13 cellular contexts compared by ENCODE assay signal in genomic region chr22:45328822-45329535, GRCh38. TPM values are rescaled to one million over a fixed set of nuclear protein-coding genes. Genes with fewer than 3 reads are reported as not detected.
DNase-seq lines count a peak whose midpoint lies in the region; ATAC-seq and TF ChIP-seq lines count a peak whose summit lies in the region.
"Had no signal": no experiment of that assay in that cellular context is flagged by ENCODE, and none has a peak within 500 bp of the region (broad histone marks: within the 10 kb centered on the region; RNA-seq: fewer than 3 reads in every experiment).

No MANE protein-coding gene starts in this region.

- H3K9me3 ChIP-seq in Panc1 (ENCODE audit: control insufficient read depth, insufficient read depth, low read depth, low read length) (no peaks in the 10 kb centered on the region), heart left ventricle (no peaks in the 10 kb centered on the region), sigmoid colon (no peaks in the 10 kb centered on the region), OCI-LY7 (ENCODE audit: low read length) (no peaks in the 10 kb centered on the region)

- H3K36me3 ChIP-seq in Panc1 (ENCODE audit: control insufficient read depth, insufficient read depth, low read length) (no peaks in the 10 kb centered on the region), heart left ventricle (peaks cover 0 to 78% (median 51%) of the 10 kb centered on the region in 9 donors), sigmoid colon (peaks cover 6 to 62% (median 18%) of the 10 kb centered on the region in 4 donors), OCI-LY7 (ENCODE audit: insufficient read depth, low read length) (peaks cover 68% of the 10 kb centered on the region)

- 43 to 49% (median 44%) methylated on average over 8 of the region's 8 CpGs for whole genome bisulfite sequencing in heart left ventricle, 4 donors
- WGBS in sigmoid colon, 2 donors = 75 to 79% methylated on average over 8 of the region's 8 CpGs

- H3K27ac Mint-ChIP-seq in activated CD4-positive, alpha-beta T cell treated with anti-CD3 and anti-CD28 coated beads, Interleukin-2, amount 10 ng/mL, durations not matched to agents 24 days and 14 days = peak overlapping the region; percentile 25
- H3K27ac Mint-ChIP-seq: type B pancreatic cell had no signal

- POLR2A ChIA-PET in Panc1 (lab: Charles Lee) = no interaction called here
- POLR2A ChIA-PET in OCI-LY7 (lab: Charles Lee) = no interaction called here

- H3K27me3 Mint-ChIP-seq in activated CD4-positive, alpha-beta T cell treated with anti-CD3 and anti-CD28 coated beads, Interleukin-2, amount 10 ng/mL, durations not matched to agents 24 days and 14 days = no peaks in the 10 kb centered on the region
- H3K27me3 Mint-ChIP-seq: type B pancreatic cell had no signal

- H3K4me3 Mint-ChIP-seq in activated CD4-positive, alpha-beta T cell treated with anti-CD3 and anti-CD28 coated beads, Interleukin-2, amount 10 ng/mL, durations not matched to agents 24 days and 14 days = no peak overlapping the region
- H3K4me3 Mint-ChIP-seq: type B pancreatic cell had no signal

- TF ChIP-seq POLR2A in heart left ventricle (IDR thresholded peaks at IDR 0.05) (no peak), sigmoid colon (IDR thresholded peaks at IDR 0.05) (no peak)

- H3K79me2 ChIP-seq in OCI-LY7 (ENCODE audit: insufficient read depth, low read depth, low read length) = no peaks in the 10 kb centered on the region

- H3K9me2 ChIP-seq in OCI-LY7 (ENCODE audit: insufficient read depth, low read length) = no peaks in the 10 kb centered on the region

- peaks cover 51% of the 10 kb centered on the region for H3K36me3 Mint-ChIP-seq in activated CD4-positive, alpha-beta T cell treated with anti-CD3 and anti-CD28 coated beads, Interleukin-2, amount 10 ng/mL, durations not matched to agents 24 days and 14 days (ENCODE audit: low read depth)

- in situ Hi-C loops in Panc1 (cut with HindIII; ENCODE audit: low pct_unique_long_range_greater_than_20kb, low sequenced_read_pairs) = no loop called here

- no peak overlapping the region for H3K4me2 ChIP-seq in OCI-LY7 (ENCODE audit: low read length)
- H3K4me2 ChIP-seq: KMS-11 had no signal

- DNase-seq in activated CD4-positive, alpha-beta T cell treated with anti-CD3 and anti-CD28 coated beads, Interleukin-2, amount 10 ng/mL, durations not matched to agents 24 days and 14 days = no peak
- DNase-seq in activated CD4-positive, alpha-beta T cell treated with anti-CD3 and anti-CD28 coated beads, Interleukin-2, amount 50 U/mL, for 1 hour = no peak
- DNase-seq in Panc1 (ENCODE audit: low read depth, low spot score) (no peak), heart left ventricle (no peak), sigmoid colon (no peak), T-helper 1 cell (no peak), OCI-LY7 (ENCODE audit: low spot score) (no peak)
- DNase-seq in effector CD8-positive, alpha-beta T cell (lab: John Stamatoyannopoulos, UW) = no peak
- DNase-seq: activated effector memory CD4-positive, alpha-beta T cell treated with Interleukin-2 at 50 U/mL for 16 hours; WERI-Rb-1 had no signal

- no peak overlapping the region for H3K4me3 ChIP-seq in Panc1 (ENCODE audit: low read depth in 2 of 2, low read length in 2 of 2)
- H3K4me3 ChIP-seq in heart left ventricle = no peak overlapping the region
- no peak overlapping the region for H3K4me3 ChIP-seq in sigmoid colon
- no peak overlapping the region for H3K4me3 ChIP-seq in OCI-LY7 (ENCODE audit: low read depth, low read length, poor library complexity, severe bottlenecking)

- H2AFZ ChIP-seq in OCI-LY7 (ENCODE audit: low read length) = no peak overlapping the region

- peaks cover 7% of the 10 kb centered on the region for H3K4me1 Mint-ChIP-seq in activated CD4-positive, alpha-beta T cell treated with anti-CD3 and anti-CD28 coated beads, Interleukin-2, amount 10 ng/mL, durations not matched to agents 24 days and 14 days

- CTCF ChIA-PET in Panc1 (lab: Charles Lee) = no interaction called here
- CTCF ChIA-PET in OCI-LY7 (lab: Charles Lee; ENCODE audit: unreplicated experiment) = no interaction called here

- ATAC-seq in Panc1 = no peak
- peak in 2 of 4 donors; percentile 12 for ATAC-seq in heart left ventricle

- no peaks in the 10 kb centered on the region for H3K27me3 ChIP-seq in Panc1 (ENCODE audit: control insufficient read depth, insufficient read depth, low read length)
- no peaks in the 10 kb centered on the region for H3K27me3 ChIP-seq in heart left ventricle
- H3K27me3 ChIP-seq in sigmoid colon = no peaks in the 10 kb centered on the region

- H3K27ac ChIP-seq in Panc1 (ENCODE audit: low read length) (no peak overlapping the region), heart left ventricle (peak overlapping the region in 10 of 12 donors; percentile 13 to 76 (median 63)), sigmoid colon (peak overlapping the region in 3 of 4 donors; percentile 36 to 65 (median 52)), OCI-LY7 (ENCODE audit: low read depth, low read length, poor library complexity, severe bottlenecking) (no peak overlapping the region)
- H3K27ac ChIP-seq: KMS-11, WERI-Rb-1 had no signal

- TF ChIP-seq CTCF in Panc1 (IDR thresholded peaks at IDR 0.05) = no peak
- TF ChIP-seq CTCF in heart left ventricle (IDR thresholded peaks at IDR 0.05) = no peak
- no peak for TF ChIP-seq CTCF in sigmoid colon (IDR thresholded peaks at IDR 0.05)
- TF ChIP-seq CTCF in OCI-LY7 (conservative IDR thresholded peaks at IDR 0.05; ENCODE audit: low read length) = no peak

- intact Hi-C loops in activated CD4-positive, alpha-beta T cell treated with anti-CD3 and anti-CD28 coated beads, Interleukin-2, amount 10 ng/mL, durations not matched to agents 24 days and 14 days (cut with micrococcal nuclease) = no loop called here
- intact Hi-C loops in Panc1 (cut with micrococcal nuclease; ENCODE audit: unreplicated experiment) = no loop called here
- intact Hi-C loops in heart left ventricle (cut with DNase I) = loop anchor here in 1 of 10 donors (10.0 kb wide), 1 partner anchor 54 kb away; no protein-coding TSS in a partner anchor
- intact Hi-C loops in sigmoid colon (cut with DNase I) = no loop called here
- intact Hi-C loops in OCI-LY7 (cut with micrococcal nuclease; ENCODE audit: unreplicated experiment) = no loop called here

- H3K4me1 ChIP-seq in Panc1 (ENCODE audit: control insufficient read depth, insufficient read depth, low read length) (no peaks in the 10 kb centered on the region), heart left ventricle (peaks cover 0 to 31% (median 11%) of the 10 kb centered on the region in 12 donors), sigmoid colon (peaks cover 0 to 15% (median 10%) of the 10 kb centered on the region in 4 donors), OCI-LY7 (ENCODE audit: insufficient read depth, low read length, poor library complexity, severe bottlenecking) (no peaks in the 10 kb centered on the region)

- no peak for TF ChIP-seq EP300 in sigmoid colon (IDR thresholded peaks at IDR 0.05)

- no peaks in the 10 kb centered on the region for H4K20me1 ChIP-seq in OCI-LY7 (ENCODE audit: insufficient read depth, low read length)

- TSS peak; percentile 93 for BruUV-seq in Panc1 (replicated peaks; lab: Mats Ljungman, UMichigan)
- BruUV-seq in OCI-LY7 (replicated peaks; lab: Mats Ljungman, UMichigan) = no TSS peak

- no peaks in the 10 kb centered on the region for H3K9me3 Mint-ChIP-seq in activated CD4-positive, alpha-beta T cell treated with anti-CD3 and anti-CD28 coated beads, Interleukin-2, amount 10 ng/mL, durations not matched to agents 24 days and 14 days
- H3K9me3 Mint-ChIP-seq: type B pancreatic cell had no signal

RNA-seq across cellular contexts. Expression of gene FAM118A, which starts 19.2 kb away (rescaled TPM):
- 32.0 and 32.5 TPM in 2 replicates for total RNA-seq in activated CD4-positive, alpha-beta T cell treated with anti-CD3 and anti-CD28 coated beads, Interleukin-2, amount 10 ng/mL, durations not matched to agents 24 days and 14 days
- total RNA-seq in Panc1 (2021; ENCODE audit: unreplicated experiment) (73.2 TPM), heart left ventricle (10 to 100 TPM in 6 of 9 donors, 1 to 10 TPM in 3; 4.0 to 46.8 (median 15.0) TPM), sigmoid colon (100 to 1,000 TPM in 1 of 4 donors, 10 to 100 TPM in 3; 12.8 to 126 (median 38.8) TPM), OCI-LY7 (2022) (33.9 and 41.5 TPM in 2 replicates)
- polyA plus RNA-seq in Panc1 (2012; ENCODE audit: insufficient read length) = 58.0 TPM
- polyA plus RNA-seq in heart left ventricle (10 to 100 TPM; 13.1 to 17.4 TPM), sigmoid colon (10 to 100 TPM in 2 of 3 donors, 1 to 10 TPM in 1; 7.2 to 43.5 (median 12.5) TPM)
- 15.9 and 27.6 TPM in 2 replicates for total RNA-seq in OCI-LY7 (2014; rRNA removed; shearing (Covaris generic))

RNA-seq across cellular contexts. Expression of gene UPK3A, which starts 44.2 kb away (rescaled TPM):
- total RNA-seq in activated CD4-positive, alpha-beta T cell treated with anti-CD3 and anti-CD28 coated beads, Interleukin-2, amount 10 ng/mL, durations not matched to agents 24 days and 14 days = not detected in 2 replicates
- total RNA-seq in Panc1 (2021; ENCODE audit: unreplicated experiment) (not detected), heart left ventricle (under 1 TPM in 2 of 9 donors, not detected in 7; 0.34 to 0.45 TPM), sigmoid colon (not detected), OCI-LY7 (2022) (not detected in 2 replicates)
- polyA plus RNA-seq in Panc1 (2012; ENCODE audit: insufficient read length) = not detected
- polyA plus RNA-seq in heart left ventricle (under 1 TPM in 1 of 2 donors, not detected in 1; 0.15 TPM), sigmoid colon (under 1 TPM in 1 of 3 donors, not detected in 2; 0.98 TPM)
- total RNA-seq in OCI-LY7 (2014; rRNA removed; shearing (Covaris generic)) = not detected in 2 replicates
- polyA plus RNA-seq: esophagus had no signal

Comparison
In these comparisons a context has a peak if more than half of its experiments do, and no peak if none do; other contexts are left out.
1. H3K27ac ChIP-seq: peak in heart left ventricle (10 of 12) and sigmoid colon (3 of 4); none in Panc1 (single experiment) and OCI-LY7 (single experiment).